8 cellular contexts compared by ENCODE assay signal in genomic region chr11:6611092-6612007, GRCh38. TPM values are rescaled to one million over a fixed set of nuclear protein-coding genes. Genes with fewer than 3 reads are reported as not detected.
DNase-seq lines count a peak whose midpoint lies in the region; ATAC-seq and TF ChIP-seq lines count a peak whose summit lies in the region.

No MANE protein-coding gene starts in this region.

- peaks cover 40% of the 10 kb centered on the region for H3K36me3 Mint-ChIP-seq in effector memory CD8-positive, alpha-beta T cell (ENCODE audit: insufficient read depth)

- peak; percentile 11 for ATAC-seq in HG03097 (IDR thresholded peaks at IDR 0.05; ENCODE audit: low FRiP score, unreplicated experiment)
- peak; percentile 4 for ATAC-seq in effector memory CD8-positive, alpha-beta T cell (replicated peaks)

- H3K9me3 Mint-ChIP-seq in effector memory CD8-positive, alpha-beta T cell: no peaks in the 10 kb centered on the region

- TF ChIP-seq CTCF in uterus (IDR thresholded peaks at IDR 0.05): no peak

- H3K4me3 ChIP-seq in mononuclear cell (ENCODE audit: low read length): peak overlapping the region; percentile 60
- peak overlapping the region; percentile 70 to 94 for H3K4me3 ChIP-seq in uterus

- no peak overlapping the region for H3K4me3 Mint-ChIP-seq in effector memory CD8-positive, alpha-beta T cell

- H3K27me3 ChIP-seq in mononuclear cell (ENCODE audit: insufficient read depth, low read length): no peaks in the 10 kb centered on the region
- H3K27me3 ChIP-seq in uterus: no peaks in the 10 kb centered on the region

- no peak for TF ChIP-seq POLR2A in uterus (IDR thresholded peaks at IDR 0.05)

- no peaks in the 10 kb centered on the region for H3K27me3 Mint-ChIP-seq in effector memory CD8-positive, alpha-beta T cell

- no peaks in the 10 kb centered on the region for H3K36me3 ChIP-seq in uterus

- peaks cover 34% of the 10 kb centered on the region in 2 donors for H3K4me1 Mint-ChIP-seq in effector memory CD8-positive, alpha-beta T cell (ENCODE audit: low read depth in 2 of 2)

- intact Hi-C loops in uterus (cut with DNase I; ENCODE audit: low total_unique reads): loop anchor here (10.0 kb wide), 1 partner anchor 73 kb away; the partner anchor contains the start of gene MRPL17

- peak overlapping the region; percentile 99 for H3K27ac ChIP-seq in uterus

- H3K4me1 ChIP-seq in mononuclear cell (ENCODE audit: insufficient read depth, low read length) (peaks cover 52% of the 10 kb centered on the region), uterus (peaks cover 13 to 27% of the 10 kb centered on the region in 2 donors)

- no peak overlapping the region for H3K27ac Mint-ChIP-seq in effector memory CD8-positive, alpha-beta T cell

- peak; percentile 38 for DNase-seq in stimulated activated CD4-positive, alpha-beta T cell treated with anti-CD3 and anti-CD28 coated beads, Interleukin-15, amount 100 ng/mL, for 24 hours
- DNase-seq in stimulated activated CD4-positive, alpha-beta T cell treated with anti-CD3 and anti-CD28 coated beads, Interleukin-12 subunit alpha, Interleukin-12 subunit beta, amount 100 ng/mL, for 4 hours: no peak
- DNase-seq in T-helper 9 cell (peak; percentile 31), uterus (peak; percentile 65 to 66), NCI-H2081 (lab: John Stamatoyannopoulos, UW) (no peak)
- DNase-seq in effector memory CD8-positive, alpha-beta T cell: peak in 2 of 3 experiments; percentile 18 to 28

- H3K9me3 ChIP-seq in mononuclear cell (ENCODE audit: low read depth, low read length) (no peaks in the 10 kb centered on the region), uterus (no peaks in the 10 kb centered on the region)

RNA-seq across cellular contexts. Expression of gene TAF10, which starts 0.7 kb away (rescaled TPM):
- total RNA-seq in mononuclear cell (33.2 TPM), uterus (100 to 1,000 TPM in 2 of 4 donors, 10 to 100 TPM in 2; 11.5 to 137 (median 67.1) TPM)

RNA-seq across cellular contexts. Expression of gene ILK, which starts 7.8 kb away (rescaled TPM):
- total RNA-seq in mononuclear cell (45.5 TPM), uterus (100 to 1,000 TPM; 205 to 336 (median 279) TPM)

RNA-seq across cellular contexts. Expression of gene TPP1, which starts 7.9 kb away (rescaled TPM):
- total RNA-seq in mononuclear cell (86.2 TPM), uterus (10 to 100 TPM; 27.1 to 74.9 (median 40.7) TPM)

RNA-seq across cellular contexts. Expression of gene RRP8, which starts 7.9 kb away (rescaled TPM):
- total RNA-seq in mononuclear cell (19.0 TPM), uterus (10 to 100 TPM; 12.6 to 41.2 (median 26.9) TPM)

RNA-seq across cellular contexts. Expression of gene DCHS1, which starts 44.3 kb away (rescaled TPM):
- total RNA-seq in mononuclear cell: 3.8 TPM
- total RNA-seq in uterus: 100 to 1,000 TPM in 1 of 4 donors, 10 to 100 TPM in 3; 26.8 to 125 (median 73.6) TPM

Comparison
In these comparisons a context has a peak if more than half of its experiments do, and no peak if none do; other contexts are left out.
1. DNase-seq: peak in stimulated activated CD4-positive, alpha-beta T cell treated with anti-CD3 and anti-CD28 coated beads, Interleukin-15, amount 100 ng/mL, for 24 hours (single experiment), T-helper 9 cell (single experiment), effector memory CD8-positive, alpha-beta T cell (2 of 3) and uterus (2 of 2); none in stimulated activated CD4-positive, alpha-beta T cell treated with anti-CD3 and anti-CD28 coated beads, Interleukin-12 subunit alpha, Interleukin-12 subunit beta, amount 100 ng/mL, for 4 hours (single experiment) and NCI-H2081 (0 of 2).